In the genomic region with DNA sequence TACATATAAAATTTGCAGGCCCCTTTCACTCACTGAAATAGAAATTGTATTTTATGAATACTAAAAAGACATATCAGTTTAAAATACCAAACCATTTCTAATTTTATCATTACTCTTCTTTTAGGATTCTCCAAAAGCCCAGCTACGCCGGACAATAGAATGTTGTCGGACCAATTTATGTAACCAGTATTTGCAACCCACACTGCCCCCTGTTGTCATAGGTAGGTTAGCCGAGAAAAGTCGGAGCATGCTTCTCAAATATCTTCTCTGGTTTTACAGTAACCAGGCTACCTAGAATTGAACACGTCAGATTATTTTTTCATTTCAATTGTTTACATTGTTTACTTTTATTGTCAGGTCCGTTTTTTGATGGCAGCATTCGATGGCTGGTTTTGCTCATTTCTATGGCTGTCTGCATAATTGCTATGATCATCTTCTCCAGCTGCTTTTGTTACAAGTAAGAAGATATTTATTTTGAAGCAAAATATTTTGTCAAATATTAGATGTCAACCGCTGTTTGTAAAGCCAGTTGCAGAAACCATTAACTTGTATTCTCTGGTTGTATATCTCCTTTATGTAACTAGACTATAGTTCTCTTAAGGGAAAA, we compare ENCODE assay signal across 8 cellular contexts. TPM values are rescaled to one million over a fixed set of nuclear protein-coding genes. Genes with fewer than 3 reads are reported as not detected.
DNase-seq lines count a peak whose midpoint lies in the region; ATAC-seq and TF ChIP-seq lines count a peak whose summit lies in the region.

No MANE protein-coding gene starts in this region.

- no peak overlapping the region for H3K4me3 Mint-ChIP-seq in activated CD8-positive, alpha-beta memory T cell treated with anti-CD3 and anti-CD28 coated beads, Interleukin-2, amount 10 ng/mL, durations not matched to agents 7 days and 5 days
- H3K4me3 Mint-ChIP-seq in T-helper 17 cell = no peak overlapping the region

- peaks cover 0 to 4% of the 10 kb centered on the region in 2 donors for H3K27me3 ChIP-seq in left lung

- peak; percentile 49 for TF ChIP-seq CTCF in coronary artery (IDR thresholded peaks at IDR 0.05)
- TF ChIP-seq CTCF in left lung (IDR thresholded peaks at IDR 0.05) = peak; percentile 56 to 59

- no peaks in the 10 kb centered on the region for H3K9me3 Mint-ChIP-seq in activated CD8-positive, alpha-beta memory T cell treated with anti-CD3 and anti-CD28 coated beads, Interleukin-2, amount 10 ng/mL, durations not matched to agents 7 days and 5 days (ENCODE audit: low read depth)

- H3K9me3 ChIP-seq in T-helper 17 cell (ENCODE audit: control insufficient read depth, low read length, poor library complexity, severe bottlenecking) (no peaks in the 10 kb centered on the region), left lung (no peaks in the 10 kb centered on the region)

- ATAC-seq in activated CD8-positive, alpha-beta memory T cell treated with anti-CD3 and anti-CD28 coated beads, Interleukin-2, amount 10 ng/mL, durations not matched to agents 7 days and 5 days = peak; percentile 68
- ATAC-seq in T-helper 17 cell (peak; percentile 46), left lung (peak; percentile 92), GM21717 (IDR thresholded peaks at IDR 0.05; ENCODE audit: unreplicated experiment) (no peak)

- H3K27ac Mint-ChIP-seq in activated CD8-positive, alpha-beta memory T cell treated with anti-CD3 and anti-CD28 coated beads, Interleukin-2, amount 10 ng/mL, durations not matched to agents 7 days and 5 days = no peak overlapping the region
- peak overlapping the region; percentile 49 for H3K27ac Mint-ChIP-seq in T-helper 17 cell

- H3K4me1 ChIP-seq in left lung = peaks cover 0 to 5% of the 10 kb centered on the region in 2 donors

- H3K27me3 Mint-ChIP-seq in activated CD8-positive, alpha-beta memory T cell treated with anti-CD3 and anti-CD28 coated beads, Interleukin-2, amount 10 ng/mL, durations not matched to agents 7 days and 5 days = no peaks in the 10 kb centered on the region
- H3K27me3 Mint-ChIP-seq in T-helper 17 cell = no peaks in the 10 kb centered on the region

- H3K4me1 Mint-ChIP-seq in activated CD8-positive, alpha-beta memory T cell treated with anti-CD3 and anti-CD28 coated beads, Interleukin-2, amount 10 ng/mL, durations not matched to agents 7 days and 5 days = no peaks in the 10 kb centered on the region
- peaks cover 7% of the 10 kb centered on the region for H3K4me1 Mint-ChIP-seq in T-helper 17 cell

- H3K4me3 ChIP-seq in coronary artery (no peak overlapping the region), left lung (no peak overlapping the region)

- intact Hi-C loops in left lung (cut with DNase I) = no loop called here

- peak; percentile 58 for DNase-seq in activated CD8-positive, alpha-beta memory T cell treated with anti-CD3 and anti-CD28 coated beads, Interleukin-2, amount 10 ng/mL, durations not matched to agents 7 days and 5 days
- DNase-seq in activated CD8-positive, alpha-beta memory T cell treated with anti-CD3 and anti-CD28 coated beads, Interleukin-2, amount 50 U/mL, for 48 hours = no peak
- peak; percentile 31 for DNase-seq in LoVo (ENCODE audit: low spot score)
- no peak for DNase-seq in T-helper 17 cell
- no peak for DNase-seq in coronary artery (ENCODE audit: low spot score)
- DNase-seq in left lung = no peak
- peak in 2 of 3 donors; percentile 3 to 36 for DNase-seq in stimulated activated CD4-positive, alpha-beta T cell treated with anti-CD3 and anti-CD28 coated beads, TNF-alpha, amount 100 ng/mL, for 48 hours (ENCODE audit: low read depth in 3 of 3)

- CTCF ChIA-PET in activated CD8-positive, alpha-beta memory T cell treated with anti-CD3 and anti-CD28 coated beads, Interleukin-2, amount 10 ng/mL, durations not matched to agents 7 days and 5 days (lab: Charles Lee) = interaction anchor here (1.1 to 2.9 kb wide), 14 partner anchors 10 to 500 kb away, joined by 3 to 12 read pairs (median 3); no protein-coding TSS in a partner anchor

- H3K27ac ChIP-seq in coronary artery (no peak overlapping the region), left lung (no peak overlapping the region)

- peaks cover 3% of the 10 kb centered on the region for H3K36me3 Mint-ChIP-seq in activated CD8-positive, alpha-beta memory T cell treated with anti-CD3 and anti-CD28 coated beads, Interleukin-2, amount 10 ng/mL, durations not matched to agents 7 days and 5 days
- H3K36me3 Mint-ChIP-seq in T-helper 17 cell (ENCODE audit: low read depth) = peaks cover 2% of the 10 kb centered on the region

- no peaks in the 10 kb centered on the region for H3K36me3 ChIP-seq in left lung

RNA-seq across cellular contexts. Expression of gene MMRN2, which starts 57.6 kb away (rescaled TPM):
- total RNA-seq in activated CD8-positive, alpha-beta memory T cell treated with anti-CD3 and anti-CD28 coated beads, Interleukin-2, amount 10 ng/mL, durations not matched to agents 7 days and 5 days = not detected
- total RNA-seq in T-helper 17 cell (1 to 10 TPM in 1 of 2 donors, under 1 TPM in 1; 0.42 to 1.6 TPM), left lung (10 to 100 TPM; 20.6 to 41.8 TPM)

RNA-seq across cellular contexts. Expression of gene SNCG, which starts 58.6 kb away (rescaled TPM):
- total RNA-seq in activated CD8-positive, alpha-beta memory T cell treated with anti-CD3 and anti-CD28 coated beads, Interleukin-2, amount 10 ng/mL, durations not matched to agents 7 days and 5 days = not detected
- not detected for total RNA-seq in T-helper 17 cell
- 10 to 100 TPM in 1 of 2 donors, 1 to 10 TPM in 1; 4.3 to 15.0 TPM for total RNA-seq in left lung

Comparison
In these comparisons a context has a peak if more than half of its experiments do, and no peak if none do; other contexts are left out.
1. DNase-seq: peak in activated CD8-positive, alpha-beta memory T cell treated with anti-CD3 and anti-CD28 coated beads, Interleukin-2, amount 10 ng/mL, durations not matched to agents 7 days and 5 days (single experiment), LoVo (single experiment) and stimulated activated CD4-positive, alpha-beta T cell treated with anti-CD3 and anti-CD28 coated beads, TNF-alpha, amount 100 ng/mL, for 48 hours (2 of 3); none in activated CD8-positive, alpha-beta memory T cell treated with anti-CD3 and anti-CD28 coated beads, Interleukin-2, amount 50 U/mL, for 48 hours (single experiment), T-helper 17 cell (0 of 3), coronary artery (single experiment) and left lung (0 of 2).
2. RNA of gene MMRN2, which starts 57.6 kb away (total RNA-seq): 20.6 to 41.8 TPM in left lung; 0.42 to 1.6 TPM in T-helper 17 cell and not detected in activated CD8-positive, alpha-beta memory T cell treated with anti-CD3 and anti-CD28 coated beads, Interleukin-2, amount 10 ng/mL, durations not matched to agents 7 days and 5 days; every median in the first group is over 4 times any median in the second.
3. RNA of gene SNCG, which starts 58.6 kb away (total RNA-seq): 4.3 to 15.0 TPM in left lung; not detected in activated CD8-positive, alpha-beta memory T cell treated with anti-CD3 and anti-CD28 coated beads, Interleukin-2, amount 10 ng/mL, durations not matched to agents 7 days and 5 days and not detected in T-helper 17 cell; every median in the first group is over 4 times any median in the second.